Comparison of ENCODE assay signal across 18 cellular contexts in the genomic region with DNA sequence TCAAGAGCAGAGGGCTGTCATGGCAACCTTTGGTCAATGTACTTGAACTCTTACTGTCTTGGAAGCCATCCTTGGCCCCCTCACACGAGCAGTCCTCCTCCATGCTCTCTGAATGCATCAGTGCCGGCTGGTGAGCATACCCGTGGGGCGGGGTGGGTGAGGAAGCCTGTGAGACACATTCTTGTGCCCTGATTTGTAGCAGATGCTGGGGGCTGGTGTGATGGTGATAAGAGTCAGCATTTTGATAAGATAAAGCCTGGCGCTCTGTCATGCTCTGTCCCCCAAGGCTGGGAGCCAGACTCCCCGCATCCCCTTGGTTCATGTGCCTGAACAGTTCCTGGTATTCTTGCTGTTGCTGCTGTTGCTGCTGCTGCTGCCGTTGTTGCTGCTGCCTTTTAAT. TPM values are rescaled to one million over a fixed set of nuclear protein-coding genes. Genes with fewer than 3 reads are reported as not detected.
DNase-seq lines count a peak whose midpoint lies in the region; TF ChIP-seq lines count a peak whose summit lies in the region.
"Had no signal": no experiment of that assay in that cellular context is flagged by ENCODE, and none has a peak within 500 bp of the region (broad histone marks: within the 10 kb centered on the region; RNA-seq: fewer than 3 reads in every experiment).

No MANE protein-coding gene starts in this region.

- H3K36me3 ChIP-seq in CD4-positive, alpha-beta memory T cell (ENCODE audit: insufficient read depth, low read length) = peaks cover 33% of the 10 kb centered on the region
- peaks cover 83% of the 10 kb centered on the region for H3K36me3 ChIP-seq in HUES6 (ENCODE audit: control insufficient read depth, insufficient read depth, low read length)
- H3K36me3 ChIP-seq in endodermal cell (ENCODE audit: control insufficient read depth, insufficient read depth, low read length) = peaks cover 78% of the 10 kb centered on the region
- peaks cover 16 to 41% of the 10 kb centered on the region in 2 experiments for H3K36me3 ChIP-seq in trophoblast cell (ENCODE audit: control insufficient read depth in 1 of 2, insufficient read depth in 2 of 2, low read length in 2 of 2)
- no peaks in the 10 kb centered on the region for H3K36me3 ChIP-seq in testis (ENCODE audit: low read depth, missing control alignments)
- H3K36me3 ChIP-seq in thyroid gland = peaks cover 45 to 54% of the 10 kb centered on the region in 2 donors

- peaks cover 0 to 4% (median 0%) of the 10 kb centered on the region in 8 donors for H3K9me3 Mint-ChIP-seq in CD4-positive, alpha-beta memory T cell
- no peaks in the 10 kb centered on the region for H3K9me3 Mint-ChIP-seq in endodermal cell

- peaks cover 43% of the 10 kb centered on the region for H3K4me1 ChIP-seq in CD4-positive, alpha-beta memory T cell (ENCODE audit: insufficient read depth, low read length)
- no peaks in the 10 kb centered on the region for H3K4me1 ChIP-seq in HUES6 (ENCODE audit: control insufficient read depth, insufficient read depth, low read length)
- peaks cover 4% of the 10 kb centered on the region for H3K4me1 ChIP-seq in endodermal cell (ENCODE audit: control insufficient read depth, insufficient read depth, low read length)
- no peaks in the 10 kb centered on the region for H3K4me1 ChIP-seq in trophoblast cell (ENCODE audit: control insufficient read depth in 1 of 2, insufficient read depth in 2 of 2, low read length in 2 of 2)
- no peaks in the 10 kb centered on the region for H3K4me1 ChIP-seq in testis
- H3K4me1 ChIP-seq in thyroid gland = peaks cover 0 to 5% of the 10 kb centered on the region in 2 donors
- H3K4me1 ChIP-seq: SJCRH30 had no signal

- H3K36me3 Mint-ChIP-seq in CD4-positive, alpha-beta memory T cell = peaks cover 47 to 52% of the 10 kb centered on the region in 2 donors
- H3K36me3 Mint-ChIP-seq in endodermal cell (ENCODE audit: low read depth) = peaks cover 75% of the 10 kb centered on the region

- H2BK120ac ChIP-seq in trophoblast cell (ENCODE audit: insufficient read depth, low read length, poor library complexity) = no peak overlapping the region

- no peak for DNase-seq in CD4-positive, alpha-beta memory T cell
- DNase-seq in endodermal cell = no peak
- peak; percentile 30 to 34 for DNase-seq in trophoblast cell
- no peak for DNase-seq in testis
- no peak for DNase-seq in RWPE1 (ENCODE audit: low spot score)
- no peak for DNase-seq in thyroid gland
- DNase-seq: DND-41, GDM1, KBM-7, NCI-H1436 treated with DMSO at 0.1 percent for 48 hours, NCI-H2081, NCI-H510A, NCI-H774, RPMI8226, SJCRH30 had no signal

- H3K27ac ChIP-seq in CD4-positive, alpha-beta memory T cell (ENCODE audit: low read depth, low read length) = no peak overlapping the region
- H3K27ac ChIP-seq in HUES6 (ENCODE audit: low read depth, low read length) (no peak overlapping the region), endodermal cell (ENCODE audit: low read depth, low read length) (no peak overlapping the region), trophoblast cell (ENCODE audit: low read depth, low read length) (no peak overlapping the region), testis (no peak overlapping the region), RWPE1 (no peak overlapping the region), thyroid gland (no peak overlapping the region)
- H3K27ac ChIP-seq: SJCRH30 had no signal

- no peak overlapping the region for H4K91ac ChIP-seq in trophoblast cell (ENCODE audit: low read depth, low read length)

- H3K9me3 ChIP-seq in CD4-positive, alpha-beta memory T cell (ENCODE audit: control insufficient read depth in 1 of 2, low read length in 2 of 2) = no peaks in the 10 kb centered on the region
- H3K9me3 ChIP-seq in HUES6 (ENCODE audit: control insufficient read depth, insufficient read depth, low read depth, low read length) = no peaks in the 10 kb centered on the region
- H3K9me3 ChIP-seq in endodermal cell (ENCODE audit: control insufficient read depth, low read length) = peaks cover 3% of the 10 kb centered on the region
- H3K9me3 ChIP-seq in trophoblast cell (ENCODE audit: insufficient read depth, low read depth, low read length) = no peaks in the 10 kb centered on the region
- no peaks in the 10 kb centered on the region for H3K9me3 ChIP-seq in testis
- no peaks in the 10 kb centered on the region for H3K9me3 ChIP-seq in thyroid gland
- H3K9me3 ChIP-seq: SJCRH30 had no signal

- H3K4me1 Mint-ChIP-seq in CD4-positive, alpha-beta memory T cell = peaks cover 35 to 51% (median 41%) of the 10 kb centered on the region in 4 donors
- peaks cover 11% of the 10 kb centered on the region for H3K4me1 Mint-ChIP-seq in endodermal cell

- intact Hi-C loops in CD4-positive, alpha-beta memory T cell (cut with micrococcal nuclease) = no loop called here
- intact Hi-C loops in testis (cut with DNase I; ENCODE audit: low total_unique reads) = no loop called here
- intact Hi-C loops in thyroid gland (cut with DNase I) = no loop called here

- POLR2A ChIA-PET in CD4-positive, alpha-beta memory T cell (lab: Charles Lee; ENCODE audit: partially characterized antibody) = no interaction called here
- POLR2A ChIA-PET in RWPE1 (lab: Yijun Ruan, JAX; ENCODE audit: low non-redundant PET) = no interaction called here

- TF ChIP-seq CTCF in endodermal cell (conservative IDR thresholded peaks at IDR 0.05) (no peak), testis (IDR thresholded peaks at IDR 0.05) (no peak), RWPE1 (conservative IDR thresholded peaks at IDR 0.05; ENCODE audit: low read depth) (no peak), thyroid gland (IDR thresholded peaks at IDR 0.05) (no peak)

- 94 to 96% methylated on average over 3 to 7 of the region's 7 CpGs for WGBS in endodermal cell (ENCODE audit: insufficient coverage in 1 of 2, insufficient read length in 1 of 2), 2 experiments
- no CpG with 5 or more reads among the region's 7 CpGs for WGBS in trophoblast cell (ENCODE audit: extremely low coverage, insufficient coverage, insufficient read length)
- WGBS in testis, 2 donors = 69 to 74% methylated on average over 7 of the region's 7 CpGs
- WGBS in thyroid gland, 2 donors = 84 to 93% methylated on average over 4 to 7 of the region's 7 CpGs

- H3K4me3 ChIP-seq in CD4-positive, alpha-beta memory T cell (ENCODE audit: low read length in 2 of 2) = no peak overlapping the region
- H3K4me3 ChIP-seq in HUES6 (ENCODE audit: low read depth, low read length) (no peak overlapping the region), endodermal cell (ENCODE audit: low read length) (no peak overlapping the region), trophoblast cell (ENCODE audit: low read depth, low read length) (no peak overlapping the region), testis (no peak overlapping the region), thyroid gland (replicated peaks in 1 of 3) (no peak overlapping the region)
- H3K4me3 ChIP-seq: GM12878, GM23248, SJCRH30 had no signal

- H2BK12ac ChIP-seq in trophoblast cell (ENCODE audit: low read length) = no peak overlapping the region

- H3K14ac ChIP-seq in trophoblast cell (ENCODE audit: low read length) = no peak overlapping the region

- no peak overlapping the region for H3K18ac ChIP-seq in trophoblast cell (ENCODE audit: low read length)

- H3K4me2 ChIP-seq in trophoblast cell (ENCODE audit: low read length) = no peak overlapping the region

- H3K79me1 ChIP-seq in trophoblast cell (ENCODE audit: low read length) = no peaks in the 10 kb centered on the region

- no peak for TF ChIP-seq POLR2A in testis (IDR thresholded peaks at IDR 0.05)
- no peak for TF ChIP-seq POLR2A in thyroid gland (IDR thresholded peaks at IDR 0.05)

- H3K27me3 Mint-ChIP-seq in CD4-positive, alpha-beta memory T cell = no peaks in the 10 kb centered on the region
- H3K27me3 Mint-ChIP-seq in endodermal cell (ENCODE audit: insufficient read depth) = no peaks in the 10 kb centered on the region

- H3K9ac ChIP-seq in HUES6 (ENCODE audit: low read length) = peak overlapping the region; percentile 26
- H3K9ac ChIP-seq in endodermal cell (ENCODE audit: extremely low read depth, low read length, poor library complexity, severe bottlenecking) = no peak overlapping the region
- no peak overlapping the region for H3K9ac ChIP-seq in trophoblast cell (ENCODE audit: low read length)
- H3K9ac ChIP-seq: GM23248 had no signal

- no peak overlapping the region for H4K8ac ChIP-seq in trophoblast cell (ENCODE audit: low read depth, low read length)

- H4K12ac ChIP-seq in trophoblast cell (ENCODE audit: low read depth, low read length) = no peak overlapping the region

- H3K27me3 ChIP-seq in CD4-positive, alpha-beta memory T cell (ENCODE audit: insufficient read depth, low read length) = no peaks in the 10 kb centered on the region
- H3K27me3 ChIP-seq in HUES6 (ENCODE audit: control insufficient read depth, insufficient read depth, low read length) (no peaks in the 10 kb centered on the region), endodermal cell (ENCODE audit: control insufficient read depth, insufficient read depth, low read length, poor library complexity, severe bottlenecking) (no peaks in the 10 kb centered on the region), trophoblast cell (ENCODE audit: insufficient read depth, low read length) (no peaks in the 10 kb centered on the region), testis (no peaks in the 10 kb centered on the region), thyroid gland (no peaks in the 10 kb centered on the region)
- H3K27me3 ChIP-seq: SJCRH30 had no signal

- H2AFZ ChIP-seq in trophoblast cell (ENCODE audit: insufficient read depth, low read length, poor library complexity) = no peak overlapping the region
- H2AFZ ChIP-seq: GM23248 had no signal

- CTCF ChIA-PET in CD4-positive, alpha-beta memory T cell (lab: Charles Lee; ENCODE audit: partially characterized antibody) = interaction anchor here (1.0 to 12.6 kb wide), 5 partner anchors 10 to 248 kb away, joined by 3 to 168 read pairs (median 8); a partner anchor contains a TSS
- CTCF ChIA-PET in RWPE1 (lab: Yijun Ruan, JAX) = interaction anchor here (0.6 kb wide), 1 partner anchor 166 kb away, joined by 3 read pairs; no protein-coding TSS in a partner anchor

- no peaks in the 10 kb centered on the region for H3K79me2 ChIP-seq in trophoblast cell (ENCODE audit: control insufficient read depth, insufficient read depth, low read length, poor library complexity)

- H3K4ac ChIP-seq in trophoblast cell (ENCODE audit: low read depth, low read length) = no peak overlapping the region

- H2BK5ac ChIP-seq in trophoblast cell (ENCODE audit: low read depth, low read length, poor library complexity) = no peak overlapping the region

- no peak overlapping the region for H3K4me3 Mint-ChIP-seq in CD4-positive, alpha-beta memory T cell
- H3K4me3 Mint-ChIP-seq in endodermal cell = no peak overlapping the region

- peak overlapping the region; percentile 2 to 74 (median 61) for H3K27ac Mint-ChIP-seq in CD4-positive, alpha-beta memory T cell
- peak overlapping the region; percentile 78 for H3K27ac Mint-ChIP-seq in endodermal cell

- H2AK5ac ChIP-seq in trophoblast cell (ENCODE audit: low read length) = no peak overlapping the region

- no peak overlapping the region for H3K23ac ChIP-seq in trophoblast cell (ENCODE audit: low read length)

RNA-seq across cellular contexts. Expression of a gene that starts 20.5 kb away (rescaled TPM):
- under 1 TPM in 1 of 2 experiments, not detected in 1; 0.75 TPM for total RNA-seq in CD4-positive, alpha-beta memory T cell
- polyA plus RNA-seq in CD4-positive, alpha-beta memory T cell = under 1 TPM in 1 of 2 donors, not detected in 1; 0.50 TPM
- total RNA-seq in endodermal cell (100 to 1,000 TPM in 1 of 2 donors, 10 to 100 TPM in 1; 91.8 to 120 TPM), testis (1,000 to 10,000 TPM; 2,156 to 2,741 TPM), thyroid gland (10 to 100 TPM in 1 of 4 donors, 1 to 10 TPM in 3; 2.2 to 23.2 (median 8.3) TPM)
- polyA plus RNA-seq in endodermal cell (2013, experiment 1 of 2) = 75.6 TPM
- 63.3 TPM for polyA plus RNA-seq in endodermal cell (2013, experiment 2 of 2)
- 2.0 and 2.3 TPM in 2 replicates for polyA plus RNA-seq in trophoblast cell (2013)
- 617 TPM for polyA plus RNA-seq in testis (ENCODE audit: insufficient read depth, low read depth, low replicate concordance)
- total RNA-seq: GM23248, SJCRH30 had no signal

RNA-seq across cellular contexts. Expression of a gene that starts 28.2 kb away (rescaled TPM):
- not detected for total RNA-seq in CD4-positive, alpha-beta memory T cell
- polyA plus RNA-seq in CD4-positive, alpha-beta memory T cell = not detected
- total RNA-seq in endodermal cell = not detected
- polyA plus RNA-seq in endodermal cell (2013, experiment 1 of 2) = not detected
- polyA plus RNA-seq in endodermal cell (2013, experiment 2 of 2) = not detected
- polyA plus RNA-seq in trophoblast cell (2013) = 3.6 and 4.9 TPM in 2 replicates
- under 1 TPM in 1 of 2 donors, not detected in 1; 0.81 TPM for total RNA-seq in testis
- polyA plus RNA-seq in testis (ENCODE audit: insufficient read depth, low read depth, low replicate concordance) = 4.0 TPM
- not detected for total RNA-seq in thyroid gland
- total RNA-seq: GM23248, SJCRH30 had no signal
- polyA plus RNA-seq: GM12878, GM23248 had no signal

RNA-seq across cellular contexts. Expression of a gene that starts 34.8 kb away (rescaled TPM):
- total RNA-seq in CD4-positive, alpha-beta memory T cell = not detected
- not detected for polyA plus RNA-seq in CD4-positive, alpha-beta memory T cell
- under 1 TPM; 0.35 to 0.38 TPM for total RNA-seq in endodermal cell
- polyA plus RNA-seq in endodermal cell (2013, experiment 1 of 2) = 0.64 TPM
- polyA plus RNA-seq in endodermal cell (2013, experiment 2 of 2) = 0.62 TPM
- 0.07 and 0.11 TPM in 2 replicates for polyA plus RNA-seq in trophoblast cell (2013)
- total RNA-seq in testis = not detected
- polyA plus RNA-seq in testis (ENCODE audit: insufficient read depth, low read depth, low replicate concordance) = not detected
- total RNA-seq in thyroid gland = not detected
- total RNA-seq: GM12878, GM23248, SJCRH30 had no signal
- polyA plus RNA-seq: GM12878, GM23248 had no signal

Comparison
In these comparisons a context has a peak if more than half of its experiments do, and no peak if none do; other contexts are left out.
1. DNase-seq: peak in trophoblast cell (2 of 2); none in CD4-positive, alpha-beta memory T cell (0 of 5), endodermal cell (single experiment), testis (single experiment), RWPE1 (single experiment) and thyroid gland (0 of 2).
2. RNA of a gene that starts 20.5 kb away (total RNA-seq): 2,156 to 2,741 TPM in testis; 91.8 to 120 TPM in endodermal cell, 2.2 to 23.2 TPM in thyroid gland and 0.75 TPM in CD4-positive, alpha-beta memory T cell; every median in the first group is over 10 times any median in the second.